In the genomic region with DNA sequence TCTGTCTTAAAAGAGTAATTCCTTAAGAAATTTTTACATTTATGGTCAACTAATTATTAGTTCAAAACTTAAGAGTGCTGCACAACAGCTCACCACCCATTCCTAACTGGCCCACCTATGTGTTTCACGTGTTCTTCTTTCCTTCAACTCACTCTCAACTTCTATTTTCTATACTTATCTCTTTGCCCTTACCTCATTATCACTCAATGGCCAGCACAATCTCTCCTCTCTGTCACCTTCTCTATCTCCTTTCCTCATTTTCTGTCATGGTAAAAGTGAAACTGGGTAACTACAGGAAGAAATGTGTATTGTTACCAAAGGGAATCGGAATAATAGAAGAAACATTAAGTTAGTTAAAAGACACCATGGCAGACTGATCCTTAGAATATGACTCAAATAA, we compare ENCODE assay signal across 25 cellular contexts.
"Had no signal": no experiment of that assay in that cellular context is flagged by ENCODE, and none has a peak within 500 bp of the region (broad histone marks: within the 10 kb centered on the region; RNA-seq: fewer than 3 reads in every experiment).

No MANE protein-coding gene starts in this region.

- H3K4me3 ChIP-seq: colonic mucosa, esophagus squamous epithelium, gastrocnemius medialis, heart right ventricle, left lung, lower lobe of right lung had no signal

- H3K27ac Mint-ChIP-seq: dendritic cell treated with granulocyte-macrophage colony-stimulating factor and Interleukin-4, amounts not matched to agents 40 ng/mL and 50 ng/mL, for 4 days; effector memory CD8-positive, alpha-beta T cell; endodermal cell had no signal

- H3K9me3 Mint-ChIP-seq: effector memory CD8-positive, alpha-beta T cell; endodermal cell had no signal

- FAIRE-seq: endometrium, islet of Langerhans, keratinocyte had no signal

- H3K27ac ChIP-seq: colonic mucosa, epithelial cell of prostate, esophagus squamous epithelium, gastrocnemius medialis, heart right ventricle, left lung, lower lobe of right lung had no signal

- H3K4me3 Mint-ChIP-seq: dendritic cell treated with granulocyte-macrophage colony-stimulating factor and Interleukin-4, amounts not matched to agents 40 ng/mL and 50 ng/mL, for 4 days; effector memory CD8-positive, alpha-beta T cell; endodermal cell had no signal

- H3K36me3 ChIP-seq: colonic mucosa, esophagus squamous epithelium, gastrocnemius medialis, heart right ventricle, left lung, lower lobe of right lung had no signal

- DNase-seq: colonic mucosa; cortex of kidney; effector CD8-positive, alpha-beta T cell; effector memory CD8-positive, alpha-beta T cell; endodermal cell; esophagus squamous epithelium; foreskin fibroblast; foreskin melanocyte; gastrocnemius medialis; glutamatergic neuron; head of caudate nucleus; heart right ventricle; hippocampal formation; left cardiac atrium; left lung; left ventricle myocardium superior; lower lobe of right lung; mesenchymal stem cell; midbrain had no signal

- H3K4me1 ChIP-seq: colonic mucosa, gastrocnemius medialis, lower lobe of right lung had no signal

- H3K9me3 ChIP-seq: colonic mucosa, gastrocnemius medialis, lower lobe of right lung had no signal

- ATAC-seq: effector memory CD8-positive, alpha-beta T cell; esophagus mucosa; gastrocnemius medialis; heart right ventricle; left cardiac atrium; left lung; left ventricle myocardium superior; lower lobe of right lung had no signal

- H3K27me3 ChIP-seq: colonic mucosa, esophagus squamous epithelium, gastrocnemius medialis, heart right ventricle, left lung had no signal

- H3K27me3 Mint-ChIP-seq: dendritic cell treated with granulocyte-macrophage colony-stimulating factor and Interleukin-4, amounts not matched to agents 40 ng/mL and 50 ng/mL, for 4 days; effector memory CD8-positive, alpha-beta T cell had no signal
